29 cellular contexts compared by ENCODE assay signal in the genomic region with DNA sequence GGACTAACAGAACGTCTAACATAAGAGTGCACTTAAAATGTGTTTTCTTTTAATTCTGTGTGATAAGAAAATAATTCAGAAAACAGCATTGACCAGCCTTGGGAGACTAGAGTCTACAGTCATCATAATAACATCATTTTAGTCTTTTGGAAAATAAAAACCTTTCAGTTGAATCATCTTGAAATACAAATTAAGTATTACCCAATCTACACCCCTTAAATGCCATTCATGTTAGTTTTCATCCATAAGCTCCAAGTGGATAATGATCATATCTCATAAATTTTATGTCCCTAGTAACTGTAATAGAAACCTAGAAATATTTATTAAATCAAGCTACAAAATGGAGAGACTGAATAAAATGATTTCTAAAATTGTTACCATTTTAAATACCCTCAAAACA. TPM values are rescaled to one million over a fixed set of nuclear protein-coding genes. Genes with fewer than 3 reads are reported as not detected.
DNase-seq lines count a peak whose midpoint lies in the region; ATAC-seq and TF ChIP-seq lines count a peak whose summit lies in the region.
"Had no signal": no experiment of that assay in that cellular context is flagged by ENCODE, and none has a peak within 500 bp of the region (broad histone marks: within the 10 kb centered on the region; RNA-seq: fewer than 3 reads in every experiment).

No MANE protein-coding gene starts in this region.

- no peak overlapping the region for H2AFZ ChIP-seq in SK-N-SH (ENCODE audit: low read depth)
- H2AFZ ChIP-seq in fibroblast of lung (ENCODE audit: low read length) = no peak overlapping the region

- POLR2A ChIA-PET in SK-N-SH (lab: Yijun Ruan, JAX) = no interaction called here

- H3K27me3 ChIP-seq in SK-N-SH (ENCODE audit: insufficient read depth) (no peaks in the 10 kb centered on the region), fibroblast of lung (ENCODE audit: control insufficient read depth, insufficient read depth, low read length) (no peaks in the 10 kb centered on the region), skeletal muscle satellite cell (ENCODE audit: control insufficient read depth, insufficient read depth, low read length) (no peaks in the 10 kb centered on the region)
- H3K27me3 ChIP-seq: adrenal gland, cardiac muscle cell, heart right ventricle, Peyer's patch had no signal

- DNase-seq in EL = peak; percentile 63
- no peak for DNase-seq in SK-N-SH
- peak; percentile 39 to 40 for DNase-seq in fibroblast of lung (ENCODE audit: low read depth in 2 of 2)
- DNase-seq in substantia nigra (lab: John Stamatoyannopoulos, UW) = no peak
- no peak for DNase-seq in HK-2 (ENCODE audit: unreplicated experiment)
- DNase-seq: activated CD4-positive, alpha-beta T cell treated with anti-CD3 and anti-CD28 coated beads for 36 hours; activated T-cell treated with anti-CD3 and anti-CD28 coated beads, Interleukin-2, amount 50 U/mL, for 24 hours; adrenal gland; AML-193; CD8-positive, alpha-beta T cell; DMS 273 treated with DMSO at 0.1 percent for 48 hours; GOT3; heart right ventricle; Karpas-422; naive B cell; NCI-H1694 treated with DMSO at 0.1 percent for 48 hours; NCI-H2171; NCI-H524; occipital lobe; Peyer's patch; retina; stimulated activated CD4-positive, alpha-beta T cell treated with anti-CD3 and anti-CD28 coated beads, Interleukin-2, amount 100 ng/mL, for 48 hours; stimulated activated naive B cell treated with anti-CD40 and anti-IgM and Interleukin-4, amounts not matched to agents 10 μg/mL and 1 μg/mL and 100 μg/mL, for 72 hours; T-helper 17 cell had no signal

- H3K9ac ChIP-seq in SK-N-SH (peak overlapping the region; percentile 51; the same call in 1 of the 2 replicates), fibroblast of lung (ENCODE audit: insufficient read depth, low read length) (no peak overlapping the region), skeletal muscle satellite cell (ENCODE audit: low read depth, low read length) (peak overlapping the region; percentile 71)

- 14% methylated on average over 1 of the region's 1 CpG for WGBS in SK-N-SH (ENCODE audit: low lambda C conversion rate)

- ATAC-seq in HG02840 (IDR thresholded peaks at IDR 0.05; ENCODE audit: low FRiP score, unreplicated experiment) = no peak
- ATAC-seq: activated CD4-positive, alpha-beta T cell treated with anti-CD3 and anti-CD28 coated beads for 36 hours; CD8-positive, alpha-beta T cell; left lobe of liver; stimulated activated naive B cell treated with anti-CD40 and anti-IgM and Interleukin-4, amounts not matched to agents 10 μg/mL and 1 μg/mL and 100 μg/mL, for 72 hours; T-helper 17 cell had no signal

- no peak for TF ChIP-seq RAD21 in SK-N-SH (IDR thresholded peaks at IDR 0.05; ENCODE audit: low read length)

- 0 out of 4 replicates have a peak, but pooled peaks of 1 of the 2 experiments have one; percentile 39 for TF ChIP-seq EP300 in SK-N-SH (IDR thresholded peaks at IDR 0.05; ENCODE audit: borderline replicate concordance in 1 of 2, low read depth in 1 of 2, low read length in 1 of 2)

- H3K4me1 ChIP-seq in SK-N-SH (ENCODE audit: control insufficient read depth in 1 of 2, insufficient read depth in 2 of 2, low read depth in 1 of 2, low read length in 1 of 2) = peaks cover 0 to 55% of the 10 kb centered on the region in 2 experiments; a peak in 2 of 4 replicates
- peaks cover 15% of the 10 kb centered on the region for H3K4me1 ChIP-seq in fibroblast of lung (ENCODE audit: control insufficient read depth, extremely low read depth, insufficient read depth, low read length)
- H3K4me1 ChIP-seq in skeletal muscle satellite cell (ENCODE audit: control insufficient read depth, insufficient read depth, low read length) = peaks cover 76% of the 10 kb centered on the region
- H3K4me1 ChIP-seq: adrenal gland, Peyer's patch had no signal

- H3K9me3 ChIP-seq in SK-N-SH (no peaks in the 10 kb centered on the region), fibroblast of lung (ENCODE audit: control insufficient read depth, insufficient read depth, low read depth, low read length) (no peaks in the 10 kb centered on the region), skeletal muscle satellite cell (replicated peaks; ENCODE audit: low read length) (no peaks in the 10 kb centered on the region)
- H3K9me3 ChIP-seq: adrenal gland, Peyer's patch had no signal

- H3K36me3 ChIP-seq in SK-N-SH (replicated peaks in 1 of 2; ENCODE audit: control insufficient read depth in 1 of 2, insufficient read depth in 2 of 2, low read length in 1 of 2) (peaks cover 0 to 9% of the 10 kb centered on the region in 2 experiments), fibroblast of lung (ENCODE audit: control insufficient read depth, insufficient read depth, low read length) (no peaks in the 10 kb centered on the region), skeletal muscle satellite cell (ENCODE audit: insufficient read depth, low read length) (peaks cover 15% of the 10 kb centered on the region)
- H3K36me3 ChIP-seq: adrenal gland, cardiac muscle cell, heart right ventricle, Peyer's patch had no signal

- H3K27ac ChIP-seq in SK-N-SH (ENCODE audit: low read depth in 2 of 2, low read length in 1 of 2) (peak overlapping the region in 1 of 2 experiments; percentile 86; a peak in 2 of 4 replicates), fibroblast of lung (ENCODE audit: insufficient read depth, low read length) (peak overlapping the region; percentile 68), substantia nigra (ENCODE audit: low read depth, low read length, poor library complexity, severe bottlenecking) (no peak overlapping the region)
- H3K27ac ChIP-seq: adrenal gland, cardiac muscle cell, coronary artery, Peyer's patch had no signal

- peaks cover 34% of the 10 kb centered on the region for H3F3A ChIP-seq in SK-N-SH (replicated peaks; ENCODE audit: insufficient read depth)

- H4K20me1 ChIP-seq in SK-N-SH (ENCODE audit: insufficient read depth) = no peaks in the 10 kb centered on the region
- no peaks in the 10 kb centered on the region for H4K20me1 ChIP-seq in fibroblast of lung (ENCODE audit: control insufficient read depth, extremely low read depth, insufficient read depth, low read length)

- H3K79me2 ChIP-seq in SK-N-SH (ENCODE audit: insufficient read depth) (peaks cover 98% of the 10 kb centered on the region), fibroblast of lung (ENCODE audit: control insufficient read depth, insufficient read depth, low read length) (peaks cover 82% of the 10 kb centered on the region)

- no peak overlapping the region for H3K4me2 ChIP-seq in SK-N-SH
- peak overlapping the region; percentile 11 for H3K4me2 ChIP-seq in fibroblast of lung (ENCODE audit: extremely low read depth, insufficient read depth, low read length)
- H3K4me2 ChIP-seq in skeletal muscle satellite cell (ENCODE audit: low read length) = peak overlapping the region; percentile 63

- no peaks in the 10 kb centered on the region for H3K9me2 ChIP-seq in SK-N-SH

- H3K4me3 ChIP-seq in SK-N-SH (ENCODE audit: low read depth in 2 of 2, low read length in 1 of 2) (no peak overlapping the region), fibroblast of lung (replicated peaks in 1 of 4; ENCODE audit: control extremely low read depth in 1 of 4, insufficient read depth in 1 of 4, low read depth in 3 of 4, low read length in 4 of 4) (no peak overlapping the region), skeletal muscle satellite cell (ENCODE audit: low read length) (peak overlapping the region; percentile 30)
- H3K4me3 ChIP-seq: adrenal gland, cardiac muscle cell, coronary artery, heart right ventricle, Peyer's patch had no signal

- no peak for TF ChIP-seq CTCF in SK-N-SH (IDR thresholded peaks at IDR 0.05)
- no peak for TF ChIP-seq CTCF in fibroblast of lung (conservative IDR thresholded peaks at IDR 0.05 in 1 of 2, IDR thresholded peaks at IDR 0.05 in 1 of 2; ENCODE audit: low read depth in 1 of 2, low read length in 2 of 2)

- CTCF ChIA-PET in SK-N-SH (lab: Yijun Ruan, JAX) = no interaction called here

TF ChIP-seq in SK-N-SH, 30 proteins besides CTCF, POLR2A, EP300 and RAD21:
- TF ChIP-seq FOSL2 (IDR thresholded peaks at IDR 0.05; ENCODE audit: borderline replicate concordance, low read depth) (0 out of 2 replicates have a peak, but pooled peaks have one; percentile 27), JUND (IDR thresholded peaks at IDR 0.05) (peak; percentile 43), GATA2 (CRISPR knock-in tag; IDR thresholded peaks at IDR 0.05) (no peak)
- TF ChIP-seq, protein P1, sequence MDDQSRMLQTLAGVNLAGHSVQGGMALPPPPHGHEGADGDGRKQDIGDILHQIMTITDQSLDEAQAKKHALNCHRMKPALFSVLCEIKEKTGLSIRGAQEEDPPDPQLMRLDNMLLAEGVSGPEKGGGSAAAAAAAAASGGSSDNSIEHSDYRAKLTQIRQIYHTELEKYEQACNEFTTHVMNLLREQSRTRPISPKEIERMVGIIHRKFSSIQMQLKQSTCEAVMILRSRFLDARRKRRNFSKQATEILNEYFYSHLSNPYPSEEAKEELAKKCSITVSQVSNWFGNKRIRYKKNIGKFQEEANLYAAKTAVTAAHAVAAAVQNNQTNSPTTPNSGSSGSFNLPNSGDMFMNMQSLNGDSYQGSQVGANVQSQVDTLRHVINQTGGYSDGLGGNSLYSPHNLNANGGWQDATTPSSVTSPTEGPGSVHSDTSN (IDR thresholded peaks at IDR 0.05) = peak; percentile 41; the same call in 1 of the 2 replicates

RNA-seq across cellular contexts. Expression of gene EPS8, which starts 32.4 kb away (rescaled TPM):
- polyA plus RNA-seq in SK-N-SH (2012; rRNA removed) (18.6 and 19.8 TPM in 2 replicates), fibroblast of lung (81.2 and 96.3 TPM in 2 replicates)
- polyA plus RNA-seq in SK-N-SH (2012; cell fraction: cytosol; rRNA removed) = 16.0 and 20.7 TPM in 2 replicates
- 12.1 and 24.0 TPM in 2 replicates for polyA plus RNA-seq in SK-N-SH (2012; cell fraction: nucleus; rRNA removed)
- total RNA-seq in fibroblast of lung = 71.4 and 108 TPM in 2 replicates
- polyA plus RNA-seq in fibroblast of lung (2012) = 42.9 and 45.2 TPM in 2 replicates
- polyA minus RNA-seq in fibroblast of lung (ENCODE audit: low replicate concordance) = 22.2 and 31.6 TPM in 2 replicates
- total RNA-seq in skeletal muscle satellite cell (2012; rRNA removed) = 159 and 170 TPM in 2 replicates

Comparison
In these comparisons a context has a peak if more than half of its experiments do, and no peak if none do; other contexts are left out.
1. DNase-seq: peak in EL (single experiment) and fibroblast of lung (2 of 2); none in SK-N-SH (single experiment), substantia nigra (0 of 49) and HK-2 (single experiment).